Comparison of ENCODE assay signal across 19 cellular contexts in the genomic region with DNA sequence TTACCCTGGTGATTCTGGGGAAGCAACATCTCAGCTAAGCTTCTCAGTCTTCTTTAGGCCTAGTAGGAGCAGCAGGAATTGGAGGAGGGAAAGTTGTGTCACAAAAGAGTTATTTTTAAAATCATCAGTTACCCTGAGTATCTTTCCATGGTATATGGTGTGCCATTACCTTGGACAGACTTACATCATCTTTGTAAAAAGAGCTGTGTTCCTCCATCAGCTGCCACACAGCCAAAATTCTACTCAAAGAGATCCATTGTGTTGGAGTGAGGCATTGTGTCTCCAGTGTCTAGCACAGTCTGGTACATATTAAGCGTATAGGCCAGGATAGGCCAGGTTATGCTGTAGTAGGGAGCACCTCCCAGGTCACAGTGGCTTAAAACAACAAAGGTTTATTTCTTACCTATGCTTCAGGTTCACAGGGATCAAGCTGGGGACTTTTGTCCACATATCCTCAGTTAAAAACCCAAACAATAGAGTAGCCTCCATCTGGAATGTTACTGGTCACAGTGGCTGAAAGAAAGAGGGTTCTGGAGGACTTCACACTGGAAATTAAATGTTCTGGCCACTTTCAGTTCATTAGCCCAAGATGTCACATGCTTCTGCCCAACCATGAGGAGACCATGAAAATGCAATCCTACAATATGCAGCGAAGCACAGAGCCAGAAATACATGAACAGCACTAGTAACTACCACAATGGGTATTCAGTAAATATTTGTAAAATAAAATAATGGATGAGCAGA. TPM values are rescaled to one million over a fixed set of nuclear protein-coding genes. Genes with fewer than 3 reads are reported as not detected.
"Had no signal": no experiment of that assay in that cellular context is flagged by ENCODE, and none has a peak within 500 bp of the region (broad histone marks: within the 10 kb centered on the region; RNA-seq: fewer than 3 reads in every experiment).

No MANE protein-coding gene starts in this region.

- H3K9me3 ChIP-seq: ascending aorta, lower lobe of right lung, SK-N-SH, transverse colon had no signal

- H3K9me3 Mint-ChIP-seq: T-helper 2 cell treated with Interferon-gamma antibody and Interleukin-4, amounts not matched to agents 5 μg/mL and 100 μg/mL, for 36 hours had no signal

- H3K27ac Mint-ChIP-seq: activated CD4-positive, alpha-beta memory T cell treated with anti-CD3 and anti-CD28 coated beads for 36 hours; activated T-helper 2 cell treated with anti-CD3 and anti-CD28 coated beads, Interferon-gamma antibody, Interleukin-2, Interleukin-4, amounts not matched to agents 10 μg/mL and 5 μg/mL and 100 μg/mL, durations not matched to agents 14 hours and 24 hours and 36 hours; nephron progenitor cell; T-helper 2 cell treated with Interferon-gamma antibody and Interleukin-4, amounts not matched to agents 5 μg/mL and 100 μg/mL, for 36 hours had no signal

- H3K4me1 ChIP-seq: ascending aorta, lower lobe of right lung, transverse colon had no signal

- H3K4me2 ChIP-seq: SK-N-SH had no signal

- ATAC-seq: lower lobe of right lung had no signal

- H3K27me3 Mint-ChIP-seq: activated CD4-positive, alpha-beta memory T cell treated with anti-CD3 and anti-CD28 coated beads for 36 hours had no signal

- DNase-seq: activated CD4-positive, alpha-beta memory T cell treated with anti-CD3 and anti-CD28 coated beads for 36 hours; activated naive CD4-positive, alpha-beta T cell treated with anti-CD3 and anti-CD28 coated beads, Interleukin-2, amount 50 U/mL, for 16 hours; activated T-cell treated with anti-CD3 and anti-CD28 coated beads for 4 hours; cortex of kidney; effector CD4-positive, alpha-beta T cell; left cardiac atrium; lower lobe of right lung; nephron progenitor cell; ovary; retina; SK-N-SH; stimulated activated CD4-positive, alpha-beta T cell treated with anti-CD3 and anti-CD28 coated beads, Interleukin-12 subunit alpha, Interleukin-12 subunit beta, amount 100 ng/mL, for 4 hours; stimulated activated CD4-positive, alpha-beta T cell treated with anti-CD3 and anti-CD28 coated beads, Interleukin-1b, Interleukin-23, amount 100 ng/mL, for 48 hours; stimulated activated CD8-positive, alpha-beta memory T cell treated with anti-CD3 and anti-CD28 coated beads, Interleukin-4, amount 100 ng/mL, for 48 hours; stimulated activated naive CD4-positive, alpha-beta T cell; transverse colon had no signal

- H3K4me3 Mint-ChIP-seq: activated CD4-positive, alpha-beta memory T cell treated with anti-CD3 and anti-CD28 coated beads for 36 hours; nephron progenitor cell; T-helper 2 cell treated with Interferon-gamma antibody and Interleukin-4, amounts not matched to agents 5 μg/mL and 100 μg/mL, for 36 hours had no signal

- H3K9ac ChIP-seq: SK-N-SH had no signal

- H3K36me3 ChIP-seq: lower lobe of right lung, ovary, transverse colon had no signal

- H3K27me3 ChIP-seq: ascending aorta, ovary, transverse colon had no signal

- H3K4me3 ChIP-seq: ascending aorta, lower lobe of right lung, ovary, transverse colon had no signal

- H3K27ac ChIP-seq: ascending aorta, lower lobe of right lung, ovary, transverse colon had no signal

RNA-seq across cellular contexts. Expression of gene TMPRSS5, which starts 9.9 kb away (rescaled TPM):
- total RNA-seq: ascending aorta had no signal
